In the genomic region with DNA sequence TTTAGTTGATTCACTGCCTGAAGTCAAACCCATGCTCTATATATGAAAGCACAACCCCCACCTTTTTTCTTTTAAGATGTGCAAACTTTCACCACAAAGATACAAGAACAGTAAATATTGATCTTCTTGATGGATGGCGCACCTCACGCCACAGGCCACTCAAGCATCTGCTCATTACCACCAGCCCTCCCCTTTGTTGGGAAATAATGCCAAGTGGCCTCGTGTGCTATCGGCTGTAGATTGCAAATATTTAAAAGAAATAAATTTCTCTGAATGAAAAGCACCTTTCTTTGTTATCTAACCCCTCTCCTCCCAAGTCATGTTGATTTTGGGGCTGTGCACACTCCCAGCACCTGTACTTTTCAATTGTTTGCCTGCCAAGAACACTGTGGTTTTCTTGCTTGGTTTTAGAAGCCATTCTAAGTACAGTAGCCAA, we compare ENCODE assay signal across 19 cellular contexts.
DNase-seq lines count a peak whose midpoint lies in the region; ATAC-seq and TF ChIP-seq lines count a peak whose summit lies in the region.
"Had no signal": no experiment of that assay in that cellular context is flagged by ENCODE, and none has a peak within 500 bp of the region (broad histone marks: within the 10 kb centered on the region; RNA-seq: fewer than 3 reads in every experiment).

No MANE protein-coding gene starts in this region.

- ATAC-seq in mucosa of descending colon (peak; percentile 84), HG03442 (IDR thresholded peaks at IDR 0.05; ENCODE audit: unreplicated experiment) (no peak), HG02973 (IDR thresholded peaks at IDR 0.05; ENCODE audit: unreplicated experiment) (no peak)
- ATAC-seq: PC-3, sciatic nerve had no signal

- H3K36me3 ChIP-seq in mucosa of descending colon (ENCODE audit: low read depth) = no peaks in the 10 kb centered on the region
- H3K36me3 ChIP-seq: transverse colon had no signal

- POLR2A ChIA-PET in GM10248 (lab: Yijun Ruan, JAX) = no interaction called here

- no peaks in the 10 kb centered on the region for H3K36me3 Mint-ChIP-seq in chondrocyte (ENCODE audit: low read depth)
- H3K36me3 Mint-ChIP-seq: activated CD4-positive, alpha-beta memory T cell treated with anti-CD3 and anti-CD28 coated beads for 36 hours had no signal

- TF ChIP-seq CTCF in mucosa of descending colon (IDR thresholded peaks at IDR 0.05) (no peak), GM10248 (IDR thresholded peaks at IDR 0.05; ENCODE audit: control extremely low read depth, extremely low read depth, low read depth, missing control alignments) (no peak), chondrocyte (IDR thresholded peaks at IDR 0.05) (no peak)

- no peaks in the 10 kb centered on the region for H3K4me1 ChIP-seq in mucosa of descending colon (ENCODE audit: low read depth)
- H3K4me1 ChIP-seq: transverse colon had no signal

- peak; percentile 89 for DNase-seq in DMS79 (lab: John Stamatoyannopoulos, UW)
- peak; percentile 55 for DNase-seq in NCI-H1436 (lab: John Stamatoyannopoulos, UW)
- peak; percentile 98 for DNase-seq in NCI-H345 treated with DMSO at 0.1 percent for 48 hours (lab: John Stamatoyannopoulos, UW; ENCODE audit: unreplicated experiment)
- DNase-seq in mucosa of descending colon = peak in 2 of 3 donors; percentile 4 to 41
- DNase-seq in GM10248 (ENCODE audit: extremely low spot score) = no peak
- no peak for DNase-seq in chondrocyte (ENCODE audit: low spot score)
- DNase-seq: activated CD4-positive, alpha-beta memory T cell treated with anti-CD3 and anti-CD28 coated beads for 36 hours; aorta; cortex of kidney; DND-41; Kasumi-1; NCI-H446 treated with DMSO at 0.1 percent for 48 hours; PC-3; stimulated activated CD4-positive, alpha-beta T cell treated with anti-CD3 and anti-CD28 coated beads, Interleukin-4, amount 100 ng/mL, for 24 hours; transverse colon had no signal

- H3K4me1 Mint-ChIP-seq in chondrocyte (ENCODE audit: low read depth) = no peaks in the 10 kb centered on the region

- no peak overlapping the region for H3K4me3 ChIP-seq in mucosa of descending colon
- H3K4me3 ChIP-seq: SK-N-MC, transverse colon had no signal

- peaks cover 3% of the 10 kb centered on the region for H3K9me3 Mint-ChIP-seq in chondrocyte (ENCODE audit: low read depth)

- H3K4me3 Mint-ChIP-seq in chondrocyte (ENCODE audit: unreplicated experiment) = no peak overlapping the region
- H3K4me3 Mint-ChIP-seq: activated CD4-positive, alpha-beta memory T cell treated with anti-CD3 and anti-CD28 coated beads for 36 hours had no signal

- intact Hi-C loops in mucosa of descending colon (cut with DNase I, micrococcal nuclease) = no loop called here

- no peak overlapping the region for H3K27ac Mint-ChIP-seq in chondrocyte (ENCODE audit: unreplicated experiment)
- H3K27ac Mint-ChIP-seq: activated CD4-positive, alpha-beta memory T cell treated with anti-CD3 and anti-CD28 coated beads for 36 hours had no signal

- no peaks in the 10 kb centered on the region for H3K9me3 ChIP-seq in mucosa of descending colon
- H3K9me3 ChIP-seq: transverse colon had no signal

- H3K27me3 Mint-ChIP-seq in chondrocyte (ENCODE audit: low read depth) = no peaks in the 10 kb centered on the region
- H3K27me3 Mint-ChIP-seq: activated CD4-positive, alpha-beta memory T cell treated with anti-CD3 and anti-CD28 coated beads for 36 hours had no signal

- CTCF ChIA-PET in GM10248 (lab: Yijun Ruan, JAX) = no interaction called here

Comparison
In these comparisons a context has a peak if more than half of its experiments do, and no peak if none do; other contexts are left out.
1. DNase-seq: peak in DMS79 (single experiment), NCI-H1436 (single experiment), NCI-H345 treated with DMSO at 0.1 percent for 48 hours (single experiment) and mucosa of descending colon (2 of 3); none in GM10248 (single experiment) and chondrocyte (single experiment).